9 cellular contexts compared by ENCODE assay signal in the genomic region with DNA sequence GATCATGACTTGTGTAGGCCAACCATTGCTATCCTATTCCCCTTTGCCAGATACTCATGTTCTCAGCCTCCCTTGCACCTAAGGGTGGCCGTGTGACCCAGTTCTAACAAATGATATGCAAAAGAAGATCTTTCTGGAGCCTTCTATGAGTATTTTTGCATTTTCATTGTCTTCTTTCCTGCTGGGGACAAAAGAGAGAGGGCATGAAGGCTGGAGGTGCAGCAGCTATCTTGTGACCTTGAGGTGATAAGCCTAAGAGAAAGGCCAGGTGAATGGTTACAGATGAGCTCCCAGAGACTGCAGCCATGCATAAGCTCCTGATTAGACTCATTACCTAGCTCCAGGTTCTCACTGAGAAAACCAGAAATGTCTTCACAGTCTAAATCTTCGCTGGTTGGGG. TPM values are rescaled to one million over a fixed set of nuclear protein-coding genes. Genes with fewer than 3 reads are reported as not detected.
"Had no signal": no experiment of that assay in that cellular context is flagged by ENCODE, and none has a peak within 500 bp of the region (broad histone marks: within the 10 kb centered on the region; RNA-seq: fewer than 3 reads in every experiment).

No MANE protein-coding gene starts in this region.

- H2AFZ ChIP-seq: GM23248 had no signal

- H3K9ac ChIP-seq: GM23248 had no signal

- DNase-seq: GM23248, GOT3, H9, HCEC 1CT, IMR-90, KBM-7 had no signal

- H3K27ac ChIP-seq: GM23248 had no signal

- H3K4me3 ChIP-seq: GM23248 had no signal

- FAIRE-seq: H54, HTR-8/SVneo had no signal

RNA-seq across cellular contexts. Expression of gene PRKCB, which starts 38.8 kb away (rescaled TPM):
- total RNA-seq: GM23248, HT-29 had no signal
- polyA plus RNA-seq: GM23248, IMR-90 had no signal

RNA-seq across cellular contexts. Expression of gene CHP2, which starts 42.1 kb away (rescaled TPM):
- total RNA-seq: GM23248, IMR-90 had no signal
- polyA plus RNA-seq: GM23248, IMR-90 had no signal
